Comparison of ENCODE assay signal across 7 cellular contexts in the genomic region with DNA sequence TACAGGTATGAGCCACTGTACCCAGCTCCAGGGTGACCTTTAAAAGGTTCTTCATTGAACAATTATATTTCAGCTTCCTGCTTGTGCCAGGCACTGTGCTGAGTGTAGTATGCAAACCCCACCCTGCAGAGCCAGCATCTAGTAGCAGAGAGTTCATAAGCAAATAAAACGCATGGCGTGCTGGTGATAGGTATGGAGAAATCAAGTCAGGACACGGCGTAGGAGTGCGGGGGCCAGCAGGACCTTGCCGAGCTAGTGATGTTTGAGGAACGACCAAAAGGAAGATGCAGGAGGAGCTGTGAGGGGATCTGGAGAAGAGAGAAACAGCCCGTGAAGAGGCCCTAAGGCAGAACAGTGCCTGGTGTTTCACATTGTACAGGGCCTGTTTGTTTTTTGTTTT.
DNase-seq lines count a peak whose midpoint lies in the region; ATAC-seq and TF ChIP-seq lines count a peak whose summit lies in the region.
"Not testable (repeated sequence)": the region's sequence is repeated elsewhere in the genome, so short reads cannot be mapped to it uniquely, and the experiment has no call there.

No MANE protein-coding gene starts in this region.

- not testable (repeated sequence) for H3K4me1 ChIP-seq in stomach

- H3K36me3 ChIP-seq in WERI-Rb-1, stomach: not testable (repeated sequence)

- not testable (repeated sequence) for H3K9me3 ChIP-seq in WERI-Rb-1 (ENCODE audit: severe bottlenecking); stomach

- DNase-seq in WERI-Rb-1 (peak; percentile 3), left colon (peak in 1 of 2 donors; percentile 15), natural killer cell (peak; percentile 7), stomach (peak; percentile 17)
- peak; percentile 41 for DNase-seq in activated CD8-positive, alpha-beta memory T cell treated with anti-CD3 and anti-CD28 coated beads, Interleukin-2, amount 50 U/mL, for 48 hours
- peak; percentile 19 for DNase-seq in activated naive CD8-positive, alpha-beta T cell treated with anti-CD3 and anti-CD28 coated beads, Interleukin-2, amount 10 ng/mL, durations not matched to agents 7 days and 5 days
- DNase-seq in endothelial cell (ENCODE audit: low spot score): not testable (repeated sequence)

- WGBS in stomach, 5 donors: 85 to 93% (median 90%) methylated on average over 8 of the region's 8 CpGs

- H3K27ac Mint-ChIP-seq in activated naive CD8-positive, alpha-beta T cell treated with anti-CD3 and anti-CD28 coated beads, Interleukin-2, amount 10 ng/mL, durations not matched to agents 7 days and 5 days; natural killer cell: not testable (repeated sequence)
- peak overlapping the region; percentile 39 for H3K27ac Mint-ChIP-seq in endothelial cell (ENCODE audit: unreplicated experiment)

- H3K4me1 Mint-ChIP-seq in activated naive CD8-positive, alpha-beta T cell treated with anti-CD3 and anti-CD28 coated beads, Interleukin-2, amount 10 ng/mL, durations not matched to agents 7 days and 5 days: not testable (repeated sequence)
- H3K4me1 Mint-ChIP-seq in endothelial cell (ENCODE audit: unreplicated experiment): peaks cover 14% of the 10 kb centered on the region
- H3K4me1 Mint-ChIP-seq in natural killer cell: peaks cover 23 to 24% of the 10 kb centered on the region in 2 donors

- TF ChIP-seq CTCF in WERI-Rb-1 (IDR thresholded peaks at IDR 0.05; ENCODE audit: low read depth, low read length); endothelial cell (IDR thresholded peaks at IDR 0.05; ENCODE audit: unreplicated experiment); natural killer cell (IDR thresholded peaks at IDR 0.05); stomach (IDR thresholded peaks at IDR 0.05): not testable (repeated sequence)

- not testable (repeated sequence) for H3K27ac ChIP-seq in WERI-Rb-1, stomach

- not testable (repeated sequence) for H3K27me3 Mint-ChIP-seq in activated naive CD8-positive, alpha-beta T cell treated with anti-CD3 and anti-CD28 coated beads, Interleukin-2, amount 10 ng/mL, durations not matched to agents 7 days and 5 days; endothelial cell (ENCODE audit: unreplicated experiment); natural killer cell (ENCODE audit: low read depth in 2 of 2)

- not testable (repeated sequence) for TF ChIP-seq EP300 in stomach (IDR thresholded peaks at IDR 0.05)

- not testable (repeated sequence) for TF ChIP-seq POLR2A in stomach (IDR thresholded peaks at IDR 0.05)

- H3K27me3 ChIP-seq in WERI-Rb-1 (ENCODE audit: insufficient read depth, low read depth, severe bottlenecking); stomach: not testable (repeated sequence)

- not testable (repeated sequence) for ATAC-seq in activated naive CD8-positive, alpha-beta T cell treated with anti-CD3 and anti-CD28 coated beads, Interleukin-2, amount 10 ng/mL, durations not matched to agents 7 days and 5 days (ENCODE audit: low read depth); natural killer cell
- peak; percentile 50 for ATAC-seq in left colon

- not testable (repeated sequence) for H3K36me3 Mint-ChIP-seq in activated naive CD8-positive, alpha-beta T cell treated with anti-CD3 and anti-CD28 coated beads, Interleukin-2, amount 10 ng/mL, durations not matched to agents 7 days and 5 days; endothelial cell (ENCODE audit: low read depth, unreplicated experiment); natural killer cell

- H3K9me3 Mint-ChIP-seq in activated naive CD8-positive, alpha-beta T cell treated with anti-CD3 and anti-CD28 coated beads, Interleukin-2, amount 10 ng/mL, durations not matched to agents 7 days and 5 days; endothelial cell (ENCODE audit: unreplicated experiment); natural killer cell: not testable (repeated sequence)

- intact Hi-C loops in left colon (cut with DNase I, micrococcal nuclease); stomach (cut with DNase I; ENCODE audit: low total_unique reads): not testable (repeated sequence)
- intact Hi-C loops in natural killer cell (cut with micrococcal nuclease): loop anchor here (5.0 to 10.0 kb wide), 2 partner anchors 114 to 241 kb away; a partner anchor contains a TSS

- not testable (repeated sequence) for H3K4me3 Mint-ChIP-seq in activated naive CD8-positive, alpha-beta T cell treated with anti-CD3 and anti-CD28 coated beads, Interleukin-2, amount 10 ng/mL, durations not matched to agents 7 days and 5 days; natural killer cell
- peak overlapping the region; percentile 12 for H3K4me3 Mint-ChIP-seq in endothelial cell (ENCODE audit: unreplicated experiment)

- not testable (repeated sequence) for H3K4me3 ChIP-seq in WERI-Rb-1 (ENCODE audit: low read depth, low read length); stomach

- POLR2A ChIA-PET in activated naive CD8-positive, alpha-beta T cell treated with anti-CD3 and anti-CD28 coated beads, Interleukin-2, amount 10 ng/mL, durations not matched to agents 7 days and 5 days (lab: Charles Lee): not testable (repeated sequence)
